ENCODE assay signal across 11 cellular contexts in genomic region chr5:57488308-57488955, GRCh38. TPM values are rescaled to one million over a fixed set of nuclear protein-coding genes. Genes with fewer than 3 reads are reported as not detected.
DNase-seq lines count a peak whose midpoint lies in the region; ATAC-seq and TF ChIP-seq lines count a peak whose summit lies in the region.
"Had no signal": no experiment of that assay in that cellular context is flagged by ENCODE, and none has a peak within 500 bp of the region (broad histone marks: within the 10 kb centered on the region; RNA-seq: fewer than 3 reads in every experiment).

No MANE protein-coding gene starts in this region.

- H3K79me2 ChIP-seq in fibroblast of lung (ENCODE audit: control insufficient read depth, insufficient read depth, low read length) (no peaks in the 10 kb centered on the region), trophoblast cell (ENCODE audit: control insufficient read depth, insufficient read depth, low read length, poor library complexity) (no peaks in the 10 kb centered on the region)

- TF ChIP-seq CTCF in fibroblast of lung (conservative IDR thresholded peaks at IDR 0.05 in 1 of 2, IDR thresholded peaks at IDR 0.05 in 1 of 2; ENCODE audit: low read depth in 1 of 2, low read length in 2 of 2), result no peak

- H4K91ac ChIP-seq in trophoblast cell (ENCODE audit: low read depth, low read length), result peak overlapping the region; percentile 85

- H3K4me2 ChIP-seq in fibroblast of lung (ENCODE audit: extremely low read depth, insufficient read depth, low read length), result peak overlapping the region; percentile 34
- H3K4me2 ChIP-seq in trophoblast cell (ENCODE audit: low read length), result peak overlapping the region; percentile 30

- no peak overlapping the region for H3K4ac ChIP-seq in trophoblast cell (ENCODE audit: low read depth, low read length)

- H2AFZ ChIP-seq in fibroblast of lung (ENCODE audit: low read length) (peak overlapping the region; percentile 30), trophoblast cell (ENCODE audit: insufficient read depth, low read length, poor library complexity) (no peak overlapping the region)

- no peak overlapping the region for H4K8ac ChIP-seq in trophoblast cell (ENCODE audit: low read depth, low read length)

- H3K4me1 ChIP-seq in fibroblast of lung (ENCODE audit: control insufficient read depth, extremely low read depth, insufficient read depth, low read length) (peaks cover 11% of the 10 kb centered on the region), trophoblast cell (ENCODE audit: control insufficient read depth in 1 of 2, insufficient read depth in 2 of 2, low read length in 2 of 2) (peaks cover 5% of the 10 kb centered on the region in 2 experiments)

- peak overlapping the region; percentile 10 for H2BK120ac ChIP-seq in trophoblast cell (ENCODE audit: insufficient read depth, low read length, poor library complexity)

- peak overlapping the region; percentile 33 for H2BK12ac ChIP-seq in trophoblast cell (ENCODE audit: low read length)

- no peak overlapping the region for H4K12ac ChIP-seq in trophoblast cell (ENCODE audit: low read depth, low read length)

- no CpG with 5 or more reads among the region's 9 CpGs for WGBS in trophoblast cell (ENCODE audit: extremely low coverage, insufficient coverage, insufficient read length)

- H3K9ac ChIP-seq in fibroblast of lung (ENCODE audit: insufficient read depth, low read length), result no peak overlapping the region
- H3K9ac ChIP-seq in trophoblast cell (ENCODE audit: low read length), result no peak overlapping the region

- H4K20me1 ChIP-seq in fibroblast of lung (ENCODE audit: control insufficient read depth, extremely low read depth, insufficient read depth, low read length), result no peaks in the 10 kb centered on the region

- H3K27ac ChIP-seq in fibroblast of lung (ENCODE audit: insufficient read depth, low read length) (peak overlapping the region; percentile 36), trophoblast cell (ENCODE audit: low read depth, low read length) (peak overlapping the region; percentile 92)

- H3K18ac ChIP-seq in trophoblast cell (ENCODE audit: low read length), result no peak overlapping the region

- H3K79me1 ChIP-seq in trophoblast cell (ENCODE audit: low read length), result peaks cover 25% of the 10 kb centered on the region

- ATAC-seq in GM18868 (IDR thresholded peaks at IDR 0.05; ENCODE audit: unreplicated experiment) (peak; percentile 59), GM19328 (IDR thresholded peaks at IDR 0.05; ENCODE audit: unreplicated experiment) (no peak)
- ATAC-seq: activated CD4-positive, CD25-positive, alpha-beta regulatory T cell treated with anti-CD3 and anti-CD28 coated beads, Interleukin-2, amount 50 U/mL, for 24 hours had no signal

- CTCF ChIA-PET in HEK293T (lab: Yijun Ruan, JAX), result no interaction called here

- H3K9me3 ChIP-seq in fibroblast of lung (ENCODE audit: control insufficient read depth, insufficient read depth, low read depth, low read length) (no peaks in the 10 kb centered on the region), trophoblast cell (ENCODE audit: insufficient read depth, low read depth, low read length) (no peaks in the 10 kb centered on the region)

- H3K14ac ChIP-seq in trophoblast cell (ENCODE audit: low read length), result peak overlapping the region; percentile 33

- no peak overlapping the region for H3K4me3 ChIP-seq in fibroblast of lung (replicated peaks in 1 of 4; ENCODE audit: control extremely low read depth in 1 of 4, insufficient read depth in 1 of 4, low read depth in 3 of 4, low read length in 4 of 4)
- H3K4me3 ChIP-seq in trophoblast cell (ENCODE audit: low read depth, low read length), result no peak overlapping the region

- no peak overlapping the region for H3K23ac ChIP-seq in trophoblast cell (ENCODE audit: low read length)

- no peaks in the 10 kb centered on the region for H3K36me3 ChIP-seq in fibroblast of lung (ENCODE audit: control insufficient read depth, insufficient read depth, low read length)
- peaks cover 0 to 2% of the 10 kb centered on the region in 2 experiments for H3K36me3 ChIP-seq in trophoblast cell (ENCODE audit: control insufficient read depth in 1 of 2, insufficient read depth in 2 of 2, low read length in 2 of 2)

- no peak overlapping the region for H2AK5ac ChIP-seq in trophoblast cell (ENCODE audit: low read length)

- POLR2A ChIA-PET in HEK293T (lab: Yijun Ruan, JAX), result no interaction called here

- H2BK5ac ChIP-seq in trophoblast cell (ENCODE audit: low read depth, low read length, poor library complexity), result peak overlapping the region; percentile 33

- H3K27me3 ChIP-seq in fibroblast of lung (ENCODE audit: control insufficient read depth, insufficient read depth, low read length) (no peaks in the 10 kb centered on the region), trophoblast cell (ENCODE audit: insufficient read depth, low read length) (no peaks in the 10 kb centered on the region)

- peak; percentile 79 for DNase-seq in NCI-H226
- peak; percentile 67 to 85 for DNase-seq in fibroblast of lung (ENCODE audit: low read depth in 2 of 2)
- no peak for DNase-seq in trophoblast cell
- no peak for DNase-seq in HEK293T (ENCODE audit: extremely low spot score)
- DNase-seq in 8988T, result no peak
- DNase-seq in activated T-cell treated with anti-CD3 and anti-CD28 coated beads, Interleukin-2, amount 50 U/mL, for 1 hour, result no peak

TF ChIP-seq in HEK293T, 16 proteins besides CTCF, POLR2A, EP300 and RAD21:
- no peak for TF ChIP-seq FOXM1 (IDR thresholded peaks at IDR 0.05; ENCODE audit: borderline replicate concordance)

RNA-seq across cellular contexts. Expression of gene ACTBL2, which starts 5.8 kb away (rescaled TPM):
- under 0.01 TPM in 1 of 2 replicates, not detected in the other for total RNA-seq in fibroblast of lung
- polyA plus RNA-seq in fibroblast of lung, result 0.03 and 0.11 TPM in 2 replicates
- 0.07 TPM in 1 of 2 replicates, not detected in the other for polyA plus RNA-seq in fibroblast of lung (2012)
- not detected in 2 replicates for polyA minus RNA-seq in fibroblast of lung (ENCODE audit: low replicate concordance)
- 0.99 and 1.1 TPM in 2 replicates for polyA plus RNA-seq in trophoblast cell (2013)
- total RNA-seq: H1, skeletal muscle tissue had no signal
- polyA plus RNA-seq: H1 had no signal

Comparison
In these comparisons a context has a peak if more than half of its experiments do, and no peak if none do; other contexts are left out.
1. DNase-seq: peak in NCI-H226 (single experiment) and fibroblast of lung (2 of 2); none in trophoblast cell (0 of 2), HEK293T (single experiment), 8988T (single experiment) and activated T-cell treated with anti-CD3 and anti-CD28 coated beads, Interleukin-2, amount 50 U/mL, for 1 hour (single experiment).